ENCODE assay signal across 17 cellular contexts in genomic region chr10:5952731-5953385, GRCh38. TPM values are rescaled to one million over a fixed set of nuclear protein-coding genes. Genes with fewer than 3 reads are reported as not detected.
DNase-seq lines count a peak whose midpoint lies in the region; ATAC-seq, FAIRE-seq and TF ChIP-seq lines count a peak whose summit lies in the region.
"Had no signal": no experiment of that assay in that cellular context is flagged by ENCODE, and none has a peak within 500 bp of the region (broad histone marks: within the 10 kb centered on the region; RNA-seq: fewer than 3 reads in every experiment).

No MANE protein-coding gene starts in this region.

- H2AFZ ChIP-seq in GM23338 (peak overlapping the region; percentile 69; the same call in 1 of the 2 replicates), H1 (ENCODE audit: low read length) (0 out of 2 replicates have a peak overlapping the region, but pooled peaks have one; percentile 25)

- H4K20me1 ChIP-seq in GM23338 (replicated peaks; ENCODE audit: insufficient read depth) (no peaks in the 10 kb centered on the region), H1 (replicated peaks in 1 of 2; ENCODE audit: control insufficient read depth in 1 of 2, insufficient read depth in 2 of 2, low read length in 2 of 2) (no peaks in the 10 kb centered on the region)

- H3K18ac ChIP-seq in H1 (ENCODE audit: extremely low read depth, low read length) = no peak overlapping the region

- H3K9ac ChIP-seq in H1 (replicated peaks in 1 of 4; ENCODE audit: extremely low read depth in 1 of 4, low read depth in 3 of 4, low read length in 3 of 4) = no peak overlapping the region
- H3K9ac ChIP-seq: SK-N-SH had no signal

- no peaks in the 10 kb centered on the region for H3K9me3 Mint-ChIP-seq in GM23338

- H3K4me3 ChIP-seq in GM23338 (no peak overlapping the region), H1 (ENCODE audit: extremely low read depth in 1 of 4, insufficient read depth in 2 of 4, low read depth in 3 of 4, low read length in 4 of 4) (no peak overlapping the region), ovary (no peak overlapping the region)
- H3K4me3 ChIP-seq: HAP-1, K562, Peyer's patch had no signal

- no peak for FAIRE-seq in H1 (lab: Jason Lieb, UNC)
- FAIRE-seq: GM12892, K562 had no signal

- H3K4me1 ChIP-seq in GM23338 (ENCODE audit: insufficient read depth) (no peaks in the 10 kb centered on the region; the same call in 1 of the 2 replicates), H1 (replicated peaks in 1 of 4; ENCODE audit: control insufficient read depth in 3 of 4, insufficient read depth in 4 of 4, low read length in 3 of 4) (peaks cover 0 to 3% (median 0%) of the 10 kb centered on the region in 4 experiments; a peak in 3 of 7 replicates), ovary (ENCODE audit: insufficient read depth) (no peaks in the 10 kb centered on the region)
- H3K4me1 ChIP-seq: HAP-1 had no signal

- TF ChIP-seq EP300 in H1 (IDR thresholded peaks at IDR 0.05; ENCODE audit: borderline replicate concordance in 1 of 2, low read depth in 2 of 2, low read length in 2 of 2) = no peak
- no peak for TF ChIP-seq EP300 in ovary (IDR thresholded peaks at IDR 0.05)

- H3K4ac ChIP-seq in H1 (replicated peaks; ENCODE audit: insufficient read length, low read depth, low read length) = no peak overlapping the region

- peaks cover 4% of the 10 kb centered on the region for H3K27me3 Mint-ChIP-seq in GM23338 (ENCODE audit: insufficient read depth, low read depth, poor library complexity)

- TF ChIP-seq CTCF in GM23338 (conservative IDR thresholded peaks at IDR 0.05; ENCODE audit: low read depth in 2 of 2) (no peak), H1 (IDR thresholded peaks at IDR 0.05; ENCODE audit: control extremely low read depth in 1 of 3, insufficient read depth in 1 of 3, low read depth in 1 of 3, low read length in 3 of 3) (no peak), ovary (IDR thresholded peaks at IDR 0.05) (no peak)

- H2AK5ac ChIP-seq in H1 (ENCODE audit: low read depth, low read length) = no peak overlapping the region

- no peak for TF ChIP-seq RAD21 in H1 (IDR thresholded peaks at IDR 0.05 in 1 of 2, conservative IDR thresholded peaks at IDR 0.05 in 1 of 2; ENCODE audit: low read depth in 2 of 2, low read length in 2 of 2)

- no peak overlapping the region for H4K8ac ChIP-seq in H1 (ENCODE audit: extremely low read depth, insufficient read depth, low read length)

- H3K36me3 ChIP-seq in GM23338 (ENCODE audit: insufficient read depth) (no peaks in the 10 kb centered on the region), H1 (ENCODE audit: control insufficient read depth in 2 of 4, insufficient read depth in 4 of 4, low read length in 3 of 4) (no peaks in the 10 kb centered on the region), ovary (no peaks in the 10 kb centered on the region)
- H3K36me3 ChIP-seq: HAP-1 had no signal

- H3K14ac ChIP-seq in H1 (ENCODE audit: insufficient read length) = no peak overlapping the region

- no peak overlapping the region for H3K4me2 ChIP-seq in GM23338
- no peak overlapping the region for H3K4me2 ChIP-seq in H1 (ENCODE audit: insufficient read depth in 1 of 2, low read depth in 2 of 2, low read length in 2 of 2)
- H3K4me2 ChIP-seq: SK-N-SH had no signal

- no peak overlapping the region for H2BK120ac ChIP-seq in H1 (replicated peaks; ENCODE audit: low read depth, low read length)

- no peak overlapping the region for H4K5ac ChIP-seq in H1 (ENCODE audit: insufficient read length, low read depth, low read length)

- no peak overlapping the region for H4K91ac ChIP-seq in H1 (replicated peaks; ENCODE audit: insufficient read length, low read length)

- no peak overlapping the region for H3K4me3 Mint-ChIP-seq in GM23338

- no peaks in the 10 kb centered on the region for H3K9me2 ChIP-seq in GM23338 (ENCODE audit: insufficient read depth)
- H3K9me2 ChIP-seq: SK-N-SH had no signal

- H2BK20ac ChIP-seq in H1 (ENCODE audit: low read length) = no peak overlapping the region

- ATAC-seq in GM23338 (peak; percentile 15), GM21367 (IDR thresholded peaks at IDR 0.05; ENCODE audit: unreplicated experiment) (no peak), GM18520 (IDR thresholded peaks at IDR 0.05; ENCODE audit: unreplicated experiment) (no peak), GM19395 (IDR thresholded peaks at IDR 0.05; ENCODE audit: unreplicated experiment) (no peak)
- ATAC-seq: K562 had no signal

- H3K27ac ChIP-seq in GM23338 (ENCODE audit: low read depth) = no peak overlapping the region
- no peak overlapping the region for H3K27ac ChIP-seq in H1 (ENCODE audit: low read depth, low read length)
- H3K27ac ChIP-seq in ovary = no peak overlapping the region
- H3K27ac ChIP-seq: Peyer's patch had no signal

- H3K9me3 ChIP-seq in H1 (ENCODE audit: insufficient read depth in 2 of 2, low read depth in 1 of 2, low read length in 1 of 2) (no peaks in the 10 kb centered on the region), ovary (no peaks in the 10 kb centered on the region)
- H3K9me3 ChIP-seq: Caco-2, HAP-1, Peyer's patch, SK-N-SH had no signal

- no peak overlapping the region for H2BK5ac ChIP-seq in H1 (ENCODE audit: low read depth, low read length)

- CTCF ChIA-PET in H1 (lab: Charles Lee; ENCODE audit: partially characterized antibody) = interaction anchor here (0.6 to 2.0 kb wide), 9 partner anchors 12 to 449 kb away, joined by 3 to 6 read pairs (median 3); no protein-coding TSS in a partner anchor

- TF ChIP-seq POLR2A in H1 (IDR thresholded peaks at IDR 0.05; ENCODE audit: control extremely low read depth in 1 of 2, low read depth in 2 of 2, low read length in 2 of 2) = no peak
- TF ChIP-seq POLR2A in ovary (IDR thresholded peaks at IDR 0.05) = no peak

- H2BK15ac ChIP-seq in H1 (ENCODE audit: low read length) = no peak overlapping the region

- POLR2A ChIA-PET in H1 (lab: Charles Lee; ENCODE audit: partially characterized antibody) = no interaction called here

- H3K79me2 ChIP-seq in GM23338 (replicated peaks; ENCODE audit: insufficient read depth) = no peaks in the 10 kb centered on the region
- H3K79me2 ChIP-seq in H1 (ENCODE audit: control insufficient read depth in 1 of 2, insufficient read depth in 2 of 2, low read length in 2 of 2) = no peaks in the 10 kb centered on the region

- intact Hi-C loops in ovary (cut with DNase I) = loop anchor here in 1 of 4 donors (10.0 kb wide), 1 partner anchor 62 kb away; no protein-coding TSS in a partner anchor

- no peaks in the 10 kb centered on the region for H3F3A ChIP-seq in GM23338 (replicated peaks; ENCODE audit: low read depth)

- peaks cover 14% of the 10 kb centered on the region for H3K4me1 Mint-ChIP-seq in GM23338

- H3K36me3 Mint-ChIP-seq in GM23338 (ENCODE audit: low read depth) = no peaks in the 10 kb centered on the region; the same call in 2 of the 3 replicates

- no peak overlapping the region for H3K23ac ChIP-seq in H1 (ENCODE audit: insufficient read length)

- DNase-seq in GM23338 (ENCODE audit: low spot score) = peak; percentile 40
- peak; percentile 47 for DNase-seq in NCI-H69 (lab: John Stamatoyannopoulos, UW)
- DNase-seq in H1 (ENCODE audit: low read depth in 1 of 2, low spot score in 2 of 2) = no peak
- DNase-seq in ovary = peak in 3 of 5 donors; percentile 11 to 33 (median 12)
- DNase-seq in activated naive CD4-positive, alpha-beta T cell treated with Interleukin-2 at 50 U/mL for 16 hours = no peak
- DNase-seq: Caco-2, DMS153, NCI-H1436, Right ventricle myocardium superior, SK-N-SH had no signal

- no peak overlapping the region for H3K56ac ChIP-seq in H1 (replicated peaks; ENCODE audit: insufficient read length, low read depth, low read length)

- no peaks in the 10 kb centered on the region for H3K23me2 ChIP-seq in H1 (ENCODE audit: low read depth, low read length)

- no peak overlapping the region for H3K27ac Mint-ChIP-seq in GM23338

- H2BK12ac ChIP-seq in H1 (ENCODE audit: low read depth, low read length) = no peak overlapping the region

- no peaks in the 10 kb centered on the region for H3K79me1 ChIP-seq in H1 (ENCODE audit: low read depth, low read length)

- WGBS in H1 (ENCODE audit: extremely low coverage in 1 of 2, insufficient coverage in 1 of 2, insufficient read length in 1 of 2, insufficient replicate concordance in 2 of 2, low coverage in 1 of 2, low lambda C conversion rate in 2 of 2, missing lambda C conversion rate in 1 of 2), 2 experiments = 84% methylated on average over 20 of the region's 20 CpGs; no CpG with 5 or more reads in 1 of the 2 experiments
- 80 to 88% (median 85%) methylated on average over 20 of the region's 20 CpGs for WGBS in ovary, 3 donors

- no peaks in the 10 kb centered on the region for H3K27me3 ChIP-seq in GM23338 (ENCODE audit: insufficient read depth)
- no peaks in the 10 kb centered on the region for H3K27me3 ChIP-seq in H1 (replicated peaks in 1 of 4; ENCODE audit: control insufficient read depth in 3 of 4, extremely low read depth in 1 of 4, insufficient read depth in 3 of 4, low read length in 3 of 4)
- no peaks in the 10 kb centered on the region for H3K27me3 ChIP-seq in ovary
- H3K27me3 ChIP-seq: Peyer's patch had no signal

TF ChIP-seq in GM23338, 12 proteins besides CTCF, POLR2A, EP300 and RAD21 (continues in another document):
- no peak for TF ChIP-seq POLR2AphosphoS5 (IDR thresholded peaks at IDR 0.05; ENCODE audit: low read depth)

TF ChIP-seq in H1, 55 proteins besides CTCF, POLR2A, EP300 and RAD21 (continues in another document):
- TF ChIP-seq RBBP5 (IDR thresholded peaks at IDR 0.05; ENCODE audit: borderline replicate concordance, low read depth, low read length) = no peak
- TF ChIP-seq CEBPB (IDR thresholded peaks at IDR 0.05; ENCODE audit: low read depth, low read length) = no peak
- no peak for TF ChIP-seq POU5F1 (IDR thresholded peaks at IDR 0.05; ENCODE audit: low read depth, low read length)
- no peak for TF ChIP-seq TAF7 (optimal IDR thresholded peaks at IDR 0.05; ENCODE audit: borderline replicate concordance, low read depth, low read length)
- no peak for TF ChIP-seq CBX8 (IDR thresholded peaks at IDR 0.05; ENCODE audit: borderline replicate concordance, low read depth, low read length)

RNA-seq across cellular contexts. Expression of gene IL15RA, which starts 24.5 kb away (rescaled TPM):
- 1.1 and 1.6 TPM in 2 replicates for total RNA-seq in GM23338 (2014; rRNA removed; shearing (Covaris generic))
- polyA plus RNA-seq in GM23338 (2016; fragmentation: Nextera tagmentation; extraction: Ambion mirVana) = 1.9 and 2.2 TPM in 2 replicates
- 0.98 and 1.3 TPM in 2 replicates for total RNA-seq in H1 (2021; fragmentation: NEBNext Ultra II Directional; extraction: Animal tissue kit (Norgen Biotek cat#: 25700))
- 1.4 and 2.5 TPM in 2 replicates for polyA plus RNA-seq in H1 (2011; rRNA removed)
- polyA plus RNA-seq in H1 (2011; cell fraction: cytosol; rRNA removed) = 1.5 TPM
- polyA plus RNA-seq in H1 (2011; cell fraction: nucleus; rRNA removed) = 2.1 TPM
- 0.44 to 1.1 TPM (median 0.83 TPM) in 4 replicates for polyA plus RNA-seq in H1 (2012, experiment 1 of 2)
- 1.2 TPM for polyA plus RNA-seq in H1 (2012, experiment 2 of 2)
- polyA plus RNA-seq in H1 (2013, experiment 1 of 2) = 1.1 TPM
- polyA plus RNA-seq in H1 (2013, experiment 2 of 2) = 0.81 TPM
- 0.27 and 1.7 TPM in 2 replicates for polyA minus RNA-seq in H1 (2011; rRNA and poly(A)+ RNA removed)
- polyA minus RNA-seq in H1 (2011; cell fraction: cytosol; rRNA and poly(A)+ RNA removed) = not detected
- 2.3 TPM for polyA minus RNA-seq in H1 (2011; cell fraction: nucleus; rRNA and poly(A)+ RNA removed)
- total RNA-seq in ovary = 10 to 100 TPM in 1 of 7 donors, 1 to 10 TPM in 6; 2.7 to 15.2 (median 6.2) TPM
- polyA plus RNA-seq in ovary = 10 to 100 TPM in 1 of 2 donors, 1 to 10 TPM in 1; 6.3 to 10.0 TPM

Comparison
In these comparisons a context has a peak if more than half of its experiments do, and no peak if none do; other contexts are left out.
1. DNase-seq: peak in GM23338 (single experiment), NCI-H69 (single experiment) and ovary (3 of 5); none in H1 (0 of 2) and activated naive CD4-positive, alpha-beta T cell treated with Interleukin-2 at 50 U/mL for 16 hours (single experiment).